In genomic region chr15:64107337-64107736, GRCh38 we compare ENCODE assay signal across 24 cellular contexts. TPM values are rescaled to one million over a fixed set of nuclear protein-coding genes. Genes with fewer than 3 reads are reported as not detected.
DNase-seq lines count a peak whose midpoint lies in the region; ATAC-seq and TF ChIP-seq lines count a peak whose summit lies in the region.
"Had no signal": no experiment of that assay in that cellular context is flagged by ENCODE, and none has a peak within 500 bp of the region (broad histone marks: within the 10 kb centered on the region; RNA-seq: fewer than 3 reads in every experiment).

No MANE protein-coding gene starts in this region.

- intact Hi-C loops in activated naive CD4-positive, alpha-beta T cell treated with anti-CD3 and anti-CD28 coated beads for 36 hours (cut with micrococcal nuclease) = no loop called here
- intact Hi-C loops in right lobe of liver (cut with DNase I) = no loop called here
- intact Hi-C loops in upper lobe of right lung (cut with DNase I) = no loop called here
- intact Hi-C loops in prostate gland (cut with DNase I) = no loop called here

- H3K9me3 ChIP-seq in right lobe of liver = no peaks in the 10 kb centered on the region
- no peaks in the 10 kb centered on the region for H3K9me3 ChIP-seq in upper lobe of right lung
- no peaks in the 10 kb centered on the region for H3K9me3 ChIP-seq in prostate gland
- H3K9me3 ChIP-seq: Caco-2, HAP-1 had no signal

- no peaks in the 10 kb centered on the region for H3K27me3 Mint-ChIP-seq in activated naive CD4-positive, alpha-beta T cell treated with anti-CD3 and anti-CD28 coated beads, Interleukin-2, amount 50 U/mL, for 24 hours
- no peaks in the 10 kb centered on the region for H3K27me3 Mint-ChIP-seq in activated naive CD4-positive, alpha-beta T cell treated with anti-CD3 and anti-CD28 coated beads for 36 hours (ENCODE audit: low read depth)
- H3K27me3 Mint-ChIP-seq: CD4-positive, alpha-beta memory T cell had no signal

- ATAC-seq in right lobe of liver = peak in 1 of 4 donors; percentile 7
- ATAC-seq in stimulated activated effector memory CD8-positive, alpha-beta T cell treated with anti-CD3 and anti-CD28 coated beads, Interleukin-12 subunit alpha, Interleukin-12 subunit beta, amount 100 ng/mL, for 72 hours = no peak
- ATAC-seq in upper lobe of right lung = peak; percentile 45
- ATAC-seq in esophagus mucosa = no peak
- ATAC-seq: GM23338, Panc1 had no signal

- peak overlapping the region; percentile 8 for H3K27ac Mint-ChIP-seq in activated naive CD4-positive, alpha-beta T cell treated with anti-CD3 and anti-CD28 coated beads, Interleukin-2, amount 50 U/mL, for 24 hours
- H3K27ac Mint-ChIP-seq in activated naive CD4-positive, alpha-beta T cell treated with anti-CD3 and anti-CD28 coated beads for 36 hours = no peak overlapping the region
- peak overlapping the region; percentile 10 for H3K27ac Mint-ChIP-seq in stimulated activated effector memory CD8-positive, alpha-beta T cell treated with anti-CD3 and anti-CD28 coated beads, Interleukin-12 subunit alpha, Interleukin-12 subunit beta, amount 100 ng/mL, for 72 hours
- H3K27ac Mint-ChIP-seq: GM23338 had no signal

- H3K4me3 Mint-ChIP-seq in activated naive CD4-positive, alpha-beta T cell treated with anti-CD3 and anti-CD28 coated beads, Interleukin-2, amount 50 U/mL, for 24 hours = no peak overlapping the region
- H3K4me3 Mint-ChIP-seq in activated naive CD4-positive, alpha-beta T cell treated with anti-CD3 and anti-CD28 coated beads for 36 hours = no peak overlapping the region
- H3K4me3 Mint-ChIP-seq in stimulated activated effector memory CD8-positive, alpha-beta T cell treated with anti-CD3 and anti-CD28 coated beads, Interleukin-12 subunit alpha, Interleukin-12 subunit beta, amount 100 ng/mL, for 72 hours = no peak overlapping the region
- H3K4me3 Mint-ChIP-seq: CD4-positive, alpha-beta memory T cell; GM23338 had no signal

- TF ChIP-seq CTCF in right lobe of liver (IDR thresholded peaks at IDR 0.05) (no peak), upper lobe of right lung (IDR thresholded peaks at IDR 0.05) (no peak), prostate gland (IDR thresholded peaks at IDR 0.05) (no peak)

- no peaks in the 10 kb centered on the region for H3K27me3 ChIP-seq in right lobe of liver
- no peaks in the 10 kb centered on the region for H3K27me3 ChIP-seq in upper lobe of right lung
- no peaks in the 10 kb centered on the region for H3K27me3 ChIP-seq in prostate gland (replicated peaks; ENCODE audit: insufficient read depth)
- H3K27me3 ChIP-seq: BLaER1 treated with 17β-estradiol and CSF1 and Interleukin-3, amounts not matched to agents 10 nM and 100 nM had no signal

- no peak overlapping the region for H3K4me3 ChIP-seq in right lobe of liver
- no peak overlapping the region for H3K4me3 ChIP-seq in upper lobe of right lung
- no peak overlapping the region for H3K4me3 ChIP-seq in prostate gland
- H3K4me3 ChIP-seq: BLaER1 treated with 17β-estradiol and CSF1 and Interleukin-3, amounts not matched to agents 10 nM and 100 nM; GM23338; HAP-1 had no signal

- H3K4me1 ChIP-seq in right lobe of liver (peaks cover 0 to 72% (median 29%) of the 10 kb centered on the region in 4 donors), upper lobe of right lung (peaks cover 54% of the 10 kb centered on the region), prostate gland (replicated peaks) (no peaks in the 10 kb centered on the region)

- peak overlapping the region in 2 of 3 donors; percentile 30 to 32 for H3K27ac ChIP-seq in right lobe of liver
- no peak overlapping the region for H3K27ac ChIP-seq in upper lobe of right lung
- H3K27ac ChIP-seq in prostate gland = no peak overlapping the region
- H3K27ac ChIP-seq: 22Rv1 had no signal

- DNase-seq in activated naive CD4-positive, alpha-beta T cell treated with anti-CD3 and anti-CD28 coated beads for 36 hours = no peak
- no peak for DNase-seq in right lobe of liver
- DNase-seq in stimulated activated effector memory CD8-positive, alpha-beta T cell treated with anti-CD3 and anti-CD28 coated beads, Interleukin-12 subunit alpha, Interleukin-12 subunit beta, amount 100 ng/mL, for 72 hours (ENCODE audit: low spot score in 2 of 2) = no peak
- no peak for DNase-seq in upper lobe of right lung
- DNase-seq in prostate gland (ENCODE audit: low spot score) = no peak
- no peak for DNase-seq in NK-92 (lab: John Stamatoyannopoulos, UW; ENCODE audit: unreplicated experiment)
- DNase-seq: ACHN; Caco-2; CD4-positive, alpha-beta memory T cell; DMS 273 treated with DMSO at 0.1 percent for 48 hours; DMS79 treated with DMSO at 0.1 percent for 48 hours; NCI-H1105; NCI-H146; NCI-H2029; NCI-H2227 treated with DMSO at 0.1 percent for 48 hours; NCI-H510A; NCI-H748 treated with DMSO at 0.1 percent for 48 hours had no signal

- H3K4me1 Mint-ChIP-seq in activated naive CD4-positive, alpha-beta T cell treated with anti-CD3 and anti-CD28 coated beads, Interleukin-2, amount 50 U/mL, for 24 hours = peaks cover 72% of the 10 kb centered on the region
- H3K4me1 Mint-ChIP-seq in activated naive CD4-positive, alpha-beta T cell treated with anti-CD3 and anti-CD28 coated beads for 36 hours (ENCODE audit: low read depth) = peaks cover 55% of the 10 kb centered on the region
- peaks cover 54% of the 10 kb centered on the region for H3K4me1 Mint-ChIP-seq in stimulated activated effector memory CD8-positive, alpha-beta T cell treated with anti-CD3 and anti-CD28 coated beads, Interleukin-12 subunit alpha, Interleukin-12 subunit beta, amount 100 ng/mL, for 72 hours

- H3K36me3 ChIP-seq in right lobe of liver (no peaks in the 10 kb centered on the region), upper lobe of right lung (peaks cover under 1% of the 10 kb centered on the region), prostate gland (no peaks in the 10 kb centered on the region)

- peaks cover 3% of the 10 kb centered on the region for H3K36me3 Mint-ChIP-seq in activated naive CD4-positive, alpha-beta T cell treated with anti-CD3 and anti-CD28 coated beads, Interleukin-2, amount 50 U/mL, for 24 hours
- peaks cover 4% of the 10 kb centered on the region for H3K36me3 Mint-ChIP-seq in activated naive CD4-positive, alpha-beta T cell treated with anti-CD3 and anti-CD28 coated beads for 36 hours (ENCODE audit: low read depth)
- peaks cover 17% of the 10 kb centered on the region for H3K36me3 Mint-ChIP-seq in stimulated activated effector memory CD8-positive, alpha-beta T cell treated with anti-CD3 and anti-CD28 coated beads, Interleukin-12 subunit alpha, Interleukin-12 subunit beta, amount 100 ng/mL, for 72 hours

- TF ChIP-seq POLR2A in right lobe of liver (IDR thresholded peaks at IDR 0.05) = no peak
- no peak for TF ChIP-seq POLR2A in prostate gland (IDR thresholded peaks at IDR 0.05)

- H3K9me3 Mint-ChIP-seq in activated naive CD4-positive, alpha-beta T cell treated with anti-CD3 and anti-CD28 coated beads, Interleukin-2, amount 50 U/mL, for 24 hours = no peaks in the 10 kb centered on the region
- H3K9me3 Mint-ChIP-seq in activated naive CD4-positive, alpha-beta T cell treated with anti-CD3 and anti-CD28 coated beads for 36 hours = no peaks in the 10 kb centered on the region
- no peaks in the 10 kb centered on the region for H3K9me3 Mint-ChIP-seq in stimulated activated effector memory CD8-positive, alpha-beta T cell treated with anti-CD3 and anti-CD28 coated beads, Interleukin-12 subunit alpha, Interleukin-12 subunit beta, amount 100 ng/mL, for 72 hours
- H3K9me3 Mint-ChIP-seq: GM23338 had no signal

- WGBS in right lobe of liver (ENCODE audit: insufficient coverage, low coverage, low lambda C conversion rate, missing lambda C conversion rate) = 60% methylated on average over 1 of the region's 1 CpG
- 93% methylated on average over 1 of the region's 1 CpG for WGBS in prostate gland

- CTCF ChIA-PET in activated naive CD4-positive, alpha-beta T cell treated with anti-CD3 and anti-CD28 coated beads for 36 hours (lab: Charles Lee) = interaction anchor here (1.0 to 2.0 kb wide), 2 partner anchors 41 to 47 kb away, joined by 4 to 7 read pairs; no protein-coding TSS in a partner anchor

RNA-seq across cellular contexts. Expression of gene SNX1, which starts 11.6 kb away (rescaled TPM):
- 10 to 100 TPM; 80.7 to 84.2 TPM for total RNA-seq in activated naive CD4-positive, alpha-beta T cell treated with anti-CD3 and anti-CD28 coated beads for 36 hours
- total RNA-seq in right lobe of liver (10 to 100 TPM; 40.7 to 71.1 (median 59.8) TPM), upper lobe of right lung (162 TPM), prostate gland (100 to 1,000 TPM; 109 to 110 TPM), esophagus mucosa (76.6 TPM)

RNA-seq across cellular contexts. Expression of gene CIAO2A, which starts 13.7 kb away (rescaled TPM):
- total RNA-seq in activated naive CD4-positive, alpha-beta T cell treated with anti-CD3 and anti-CD28 coated beads for 36 hours = 100 to 1,000 TPM; 105 TPM
- total RNA-seq in right lobe of liver = 100 to 1,000 TPM in 4 of 6 experiments, 10 to 100 TPM in 2; 84.2 to 186 (median 126) TPM
- 54.9 TPM for total RNA-seq in upper lobe of right lung
- total RNA-seq in prostate gland = 100 to 1,000 TPM in 1 of 2 donors, 10 to 100 TPM in 1; 47.2 to 133 TPM
- 25.6 TPM for total RNA-seq in esophagus mucosa

RNA-seq across cellular contexts. Expression of gene SNX22, which starts 44.2 kb away (rescaled TPM):
- under 1 TPM; 0.19 to 0.47 TPM for total RNA-seq in activated naive CD4-positive, alpha-beta T cell treated with anti-CD3 and anti-CD28 coated beads for 36 hours
- total RNA-seq in right lobe of liver (1 to 10 TPM in 5 of 6 experiments, under 1 TPM in 1; 0.43 to 4.2 (median 1.6) TPM), upper lobe of right lung (28.3 TPM), prostate gland (10 to 100 TPM; 12.2 to 15.9 TPM), esophagus mucosa (0.28 TPM)

RNA-seq across cellular contexts. Expression of gene PPIB, which starts 55.5 kb away (rescaled TPM):
- total RNA-seq in activated naive CD4-positive, alpha-beta T cell treated with anti-CD3 and anti-CD28 coated beads for 36 hours = 100 to 1,000 TPM; 187 to 202 TPM
- 100 to 1,000 TPM; 276 to 535 (median 474) TPM for total RNA-seq in right lobe of liver
- 389 TPM for total RNA-seq in upper lobe of right lung
- 100 to 1,000 TPM; 372 to 624 TPM for total RNA-seq in prostate gland
- total RNA-seq in esophagus mucosa = 260 TPM

Comparison
In these comparisons a context has a peak if more than half of its experiments do, and no peak if none do; other contexts are left out.
1. H3K27ac ChIP-seq: peak in right lobe of liver (2 of 3); none in upper lobe of right lung (single experiment) and prostate gland (0 of 2).